In the genomic region with DNA sequence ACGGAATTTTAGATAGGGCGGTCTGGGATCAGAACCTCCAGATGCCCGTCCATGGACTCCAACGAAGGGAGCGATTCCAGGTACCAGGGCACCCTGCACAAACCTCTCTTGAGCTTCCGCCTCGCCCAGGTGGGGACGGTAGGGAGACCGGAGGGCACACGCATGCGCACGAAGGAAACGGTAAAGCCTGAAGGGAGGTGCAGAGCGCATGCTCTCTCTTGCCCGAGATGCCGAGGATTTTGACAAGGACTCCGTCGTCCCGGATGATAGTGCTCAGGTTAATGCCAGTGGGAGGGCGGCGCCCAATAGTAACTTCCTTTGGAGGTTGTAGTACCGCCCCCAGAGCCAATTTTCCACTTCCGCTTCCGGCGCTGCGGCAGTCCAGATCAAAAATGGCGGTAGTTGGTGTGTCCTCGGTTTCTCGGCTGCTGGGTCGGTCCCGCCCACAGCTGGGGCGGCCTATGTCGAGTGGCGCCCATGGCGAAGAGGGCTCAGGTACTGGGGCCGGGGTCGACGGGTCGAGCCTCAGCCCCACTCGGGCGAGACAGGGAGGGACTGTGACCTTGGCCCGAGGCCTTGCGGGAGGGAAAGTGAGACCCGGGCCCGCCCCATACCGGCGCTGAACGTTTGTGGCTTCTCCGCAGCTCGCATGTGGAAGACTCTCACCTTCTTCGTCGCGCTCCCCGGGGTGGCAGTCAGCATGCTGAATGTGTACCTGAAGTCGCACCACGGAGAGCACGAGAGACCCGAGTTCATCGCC, we compare ENCODE assay signal across 8 cellular contexts. TPM values are rescaled to one million over a fixed set of nuclear protein-coding genes. Genes with fewer than 3 reads are reported as not detected.
A peak's percentile ranks its signal among the peaks of the same experiment; 100 is the strongest.
DNase-seq lines count a peak whose midpoint lies in the region; ATAC-seq and TF ChIP-seq lines count a peak whose summit lies in the region.

COX6A1 (plus strand) TSS at position 379 of the 760 bp plus-strand sequence; CDS start at position 393, 14 bp downstream.

- in situ Hi-C loops in G401 (cut with HindIII; ENCODE audit: low sequenced_read_pairs), result no loop called here

- DNase-seq in G401 (ENCODE audit: low spot score) (peak; percentile 100), H7 (peak; percentile 93), M059J (ENCODE audit: low read depth) (peak; percentile 98), SHP77 (lab: John Stamatoyannopoulos, UW) (peak; percentile 100), fibroblast of the aortic adventitia (ENCODE audit: low read depth) (peak; percentile 97), nephron progenitor cell (peak; percentile 93)
- DNase-seq in activated effector memory CD4-positive, alpha-beta T cell treated with Interleukin-2 at 50 U/mL for 16 hours, result peak; percentile 96
- peak; percentile 93 to 98 for DNase-seq in stimulated activated naive CD8-positive, alpha-beta T cell treated with anti-CD3 and anti-CD28 coated beads, Interleukin-15, amount 100 ng/mL, for 72 hours

- H3K36me3 ChIP-seq in H7 (replicated peaks; ENCODE audit: control insufficient read depth, insufficient read depth, low read length), result peaks cover 7% of the 10 kb centered on the region

- H3K36me3 Mint-ChIP-seq in nephron progenitor cell (ENCODE audit: low read depth), result peaks cover 22% of the 10 kb centered on the region

- peaks cover 33% of the 10 kb centered on the region for H3K4me1 Mint-ChIP-seq in nephron progenitor cell
- peaks cover 25% of the 10 kb centered on the region for H3K4me1 Mint-ChIP-seq in stimulated activated naive CD8-positive, alpha-beta T cell treated with anti-CD3 and anti-CD28 coated beads, Interleukin-15, amount 100 ng/mL, for 72 hours

- no peaks in the 10 kb centered on the region for H3K27me3 ChIP-seq in H7 (ENCODE audit: control insufficient read depth, insufficient read depth, low read length)

- H3K4me3 Mint-ChIP-seq in nephron progenitor cell, result peak within 1 kb of the TSS; percentile 96
- H3K4me3 Mint-ChIP-seq in stimulated activated naive CD8-positive, alpha-beta T cell treated with anti-CD3 and anti-CD28 coated beads, Interleukin-15, amount 100 ng/mL, for 72 hours, result peak within 1 kb of the TSS; percentile 97 to 99

- H3K27ac Mint-ChIP-seq in nephron progenitor cell, result peak within 1 kb of the TSS; percentile 92
- H3K27ac Mint-ChIP-seq in stimulated activated naive CD8-positive, alpha-beta T cell treated with anti-CD3 and anti-CD28 coated beads, Interleukin-15, amount 100 ng/mL, for 72 hours, result peak within 1 kb of the TSS; percentile 95 to 98

- TF ChIP-seq CTCF in fibroblast of the aortic adventitia (IDR thresholded peaks at IDR 0.05; ENCODE audit: insufficient read depth, low read length) (no peak), nephron progenitor cell (IDR thresholded peaks at IDR 0.05) (no peak)

- H3K9me3 Mint-ChIP-seq in nephron progenitor cell, result no peaks in the 10 kb centered on the region
- no peaks in the 10 kb centered on the region for H3K9me3 Mint-ChIP-seq in stimulated activated naive CD8-positive, alpha-beta T cell treated with anti-CD3 and anti-CD28 coated beads, Interleukin-15, amount 100 ng/mL, for 72 hours

- ATAC-seq in stimulated activated naive CD8-positive, alpha-beta T cell treated with anti-CD3 and anti-CD28 coated beads, Interleukin-15, amount 100 ng/mL, for 72 hours, result peak; percentile 98

- peaks cover 4% of the 10 kb centered on the region for H3K27me3 Mint-ChIP-seq in nephron progenitor cell (ENCODE audit: low read depth, poor library complexity)
- H3K27me3 Mint-ChIP-seq in stimulated activated naive CD8-positive, alpha-beta T cell treated with anti-CD3 and anti-CD28 coated beads, Interleukin-15, amount 100 ng/mL, for 72 hours, result no peaks in the 10 kb centered on the region

- peak within 1 kb of the TSS; percentile 90 for H3K4me3 ChIP-seq in H7 (ENCODE audit: insufficient read depth, low read depth, low read length)
- peak within 1 kb of the TSS; percentile 96 for H3K4me3 ChIP-seq in fibroblast of the aortic adventitia (ENCODE audit: low read depth, low read length)

RNA-seq across cellular contexts. Expression of gene COX6A1, which starts in this region (rescaled TPM):
- total RNA-seq in G401 (2014; rRNA removed; shearing (Covaris generic)), result 487 and 568 TPM in 2 replicates
- 488 and 604 TPM in 2 replicates for total RNA-seq in H7 (2014; rRNA removed; shearing (Covaris generic))
- total RNA-seq in M059J (2014; rRNA removed; shearing (Covaris generic)), result 479 and 510 TPM in 2 replicates
- 138 and 366 TPM in 2 replicates for total RNA-seq in fibroblast of the aortic adventitia (ENCODE audit: low replicate concordance)

Comparison
In these comparisons a context has a peak if more than half of its experiments do, and no peak if none do; other contexts are left out.
1. Peak in every context shown above with its lines: DNase-seq, ATAC-seq and H3K4me3 ChIP-seq.